In the genomic region with DNA sequence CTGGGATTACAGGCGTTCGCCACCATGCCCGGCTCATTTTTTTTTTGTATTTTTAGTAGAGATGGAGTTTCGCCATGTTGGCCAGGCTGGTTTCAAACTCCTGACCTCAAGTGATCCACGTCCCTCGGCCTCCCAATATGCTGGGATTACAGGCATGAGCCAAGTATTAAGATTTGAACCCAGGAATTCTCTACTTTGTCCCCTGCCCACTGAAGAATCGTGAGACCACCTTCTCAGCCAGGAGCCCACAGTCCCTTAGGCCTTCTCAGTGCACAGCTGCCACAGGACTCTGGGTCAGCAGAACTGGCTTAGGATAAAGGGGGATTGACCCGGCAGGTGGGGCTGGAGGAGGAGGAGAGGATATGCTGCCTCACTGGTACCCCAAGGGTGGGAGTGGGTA, we compare ENCODE assay signal across 24 cellular contexts. TPM values are rescaled to one million over a fixed set of nuclear protein-coding genes. Genes with fewer than 3 reads are reported as not detected.
"Had no signal": no experiment of that assay in that cellular context is flagged by ENCODE, and none has a peak within 500 bp of the region (broad histone marks: within the 10 kb centered on the region; RNA-seq: fewer than 3 reads in every experiment).

No MANE protein-coding gene starts in this region.

- H3K4me1 ChIP-seq: prostate gland had no signal

- H3K27ac ChIP-seq: hepatocyte, left ventricle myocardium inferior, neural progenitor cell, neutrophil, prostate gland, suprapubic skin, thoracic aorta had no signal

- H3K9ac ChIP-seq: neural progenitor cell had no signal

- H3K36me3 ChIP-seq: neural progenitor cell, neutrophil, prostate gland, thoracic aorta, uterus had no signal

- ATAC-seq: natural killer cell, right cardiac atrium, sciatic nerve had no signal

- DNase-seq: left ventricle myocardium inferior; mesendoderm; naive B cell; natural killer cell; nephron progenitor cell; occipital lobe; retina; right cardiac atrium; small intestine; stimulated activated CD4-positive, alpha-beta T cell treated with anti-CD3 and anti-CD28 coated beads, Interleukin-1b, Interleukin-23, amount 100 ng/mL, for 48 hours; stimulated activated CD4-positive, alpha-beta T cell treated with anti-CD3 and anti-CD28 coated beads, Interleukin-2, amount 100 ng/mL, for 48 hours; stimulated activated CD4-positive, alpha-beta T cell treated with anti-CD3 and anti-CD28 coated beads, Interleukin-4, amount 100 ng/mL, for 4 hours; stimulated activated CD8-positive, alpha-beta memory T cell treated with anti-CD3 and anti-CD28 coated beads, Interleukin-4, amount 100 ng/mL, for 48 hours; stimulated activated naive B cell treated with anti-CD40 and anti-IgM and Interleukin-4, amounts not matched to agents 10 μg/mL and 1 μg/mL and 100 μg/mL, for 72 hours had no signal

- H3K27me3 ChIP-seq: hepatocyte, neural progenitor cell, neutrophil, suprapubic skin, tibial nerve, uterus had no signal

- H3K4me3 ChIP-seq: hepatocyte, left ventricle myocardium inferior, lung, neural progenitor cell, prostate gland, suprapubic skin, thoracic aorta, tibial nerve, uterus had no signal

- H3K9me3 ChIP-seq: left ventricle myocardium inferior, neutrophil, prostate gland, suprapubic skin, thoracic aorta, tibial nerve, uterus had no signal

RNA-seq across cellular contexts. Expression of gene OLFML2A, which starts 13.4 kb away (rescaled TPM):
- total RNA-seq: natural killer cell had no signal
